Comparison of ENCODE assay signal across 19 cellular contexts in the genomic region with DNA sequence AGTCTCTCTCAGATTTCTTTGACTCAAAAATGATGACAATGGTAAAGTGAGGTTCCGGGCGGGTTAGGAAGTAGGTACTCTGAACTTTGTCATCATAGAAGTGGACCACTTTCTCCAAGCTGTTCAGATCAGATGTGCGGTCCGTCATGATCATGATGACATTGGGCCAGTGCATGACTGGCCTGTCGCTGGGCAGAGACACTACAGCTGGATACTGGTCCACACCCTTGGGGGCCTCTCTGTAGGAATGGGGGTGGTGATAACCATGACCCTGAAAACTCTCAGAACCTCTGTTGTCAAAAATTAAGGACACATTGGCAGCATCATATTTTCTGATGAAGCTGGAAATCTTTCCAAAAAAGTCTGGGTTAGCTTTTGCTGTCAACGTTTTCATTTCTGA. TPM values are rescaled to one million over a fixed set of nuclear protein-coding genes. Genes with fewer than 3 reads are reported as not detected.
DNase-seq lines count a peak whose midpoint lies in the region; ATAC-seq, FAIRE-seq and TF ChIP-seq lines count a peak whose summit lies in the region.
"Had no signal": no experiment of that assay in that cellular context is flagged by ENCODE, and none has a peak within 500 bp of the region (broad histone marks: within the 10 kb centered on the region; RNA-seq: fewer than 3 reads in every experiment).

No MANE protein-coding gene starts in this region.

- H3K9me3 Mint-ChIP-seq in natural killer cell treated with Interleukin-12 subunit alpha and Interleukin-12 subunit beta and Interleukin-15 and Interleukin-18, amount 100 ng/mL, for 72 hours, result no peaks in the 10 kb centered on the region
- H3K9me3 Mint-ChIP-seq in natural killer cell, result no peaks in the 10 kb centered on the region
- H3K9me3 Mint-ChIP-seq: CD4-positive, alpha-beta memory T cell; HFFc6 had no signal

- DNase-seq in natural killer cell treated with Interleukin-12 subunit alpha and Interleukin-12 subunit beta and Interleukin-15 and Interleukin-18, amount 100 ng/mL, for 72 hours (ENCODE audit: low spot score), result no peak
- DNase-seq in natural killer cell, result no peak
- no peak for DNase-seq in GM12878 (ENCODE audit: low read depth, low spot score)
- DNase-seq in GM13977 (ENCODE audit: low spot score), result no peak
- no peak for DNase-seq in activated CD4-positive, alpha-beta T cell treated with anti-CD3 and anti-CD28 coated beads, Interleukin-2, amount 50 U/mL, for 1 hour
- DNase-seq: BE2C; CD4-positive, alpha-beta memory T cell; DMS79; GOT3; HFFc6 had no signal

- 0 out of 2 replicates have a peak overlapping the region, but pooled peaks have one; percentile 1 for H3K9ac ChIP-seq in GM12878 (ENCODE audit: control insufficient read depth, insufficient read depth, low read length)
- H3K9ac ChIP-seq: KMS-11 had no signal

- BruUV-seq in GM12878 (replicated peaks; lab: Mats Ljungman, UMichigan), result TSS peak; percentile 29

- H3K27me3 ChIP-seq in GM12878 (replicated peaks in 1 of 2; ENCODE audit: control insufficient read depth in 2 of 2, insufficient read depth in 2 of 2, low read length in 1 of 2), result no peaks in the 10 kb centered on the region
- H3K27me3 ChIP-seq: BE2C had no signal

- peak overlapping the region; percentile 54 for H2AFZ ChIP-seq in GM12878 (ENCODE audit: control insufficient read depth, low read depth, low read length)

- H3K27me3 Mint-ChIP-seq in natural killer cell treated with Interleukin-12 subunit alpha and Interleukin-12 subunit beta and Interleukin-15 and Interleukin-18, amount 100 ng/mL, for 72 hours, result no peaks in the 10 kb centered on the region
- H3K27me3 Mint-ChIP-seq in natural killer cell (ENCODE audit: low read depth in 2 of 2), result no peaks in the 10 kb centered on the region
- H3K27me3 Mint-ChIP-seq: CD4-positive, alpha-beta memory T cell had no signal

- no peak for TF ChIP-seq EP300 in GM12878 (IDR thresholded peaks at IDR 0.05; ENCODE audit: borderline replicate concordance in 1 of 2, control insufficient read depth in 1 of 2, low read depth in 2 of 2, low read length in 2 of 2)

- H3K4me1 Mint-ChIP-seq in natural killer cell treated with Interleukin-12 subunit alpha and Interleukin-12 subunit beta and Interleukin-15 and Interleukin-18, amount 100 ng/mL, for 72 hours (ENCODE audit: low read depth in 2 of 2), result peaks cover 3 to 15% of the 10 kb centered on the region in 2 donors
- no peaks in the 10 kb centered on the region for H3K4me1 Mint-ChIP-seq in natural killer cell

- FAIRE-seq in GM12878 (lab: Jason Lieb, UNC), result no peak
- FAIRE-seq: A549, GM12891, HepG2, HTR-8/SVneo had no signal

- SMC1A ChIA-PET in GM12878 (lab: Charles Lee; ENCODE audit: uncharacterized antibody, unreplicated experiment), result no interaction called here

- peak overlapping the region; percentile 46; the same call in 1 of the 2 replicates for H3K27ac ChIP-seq in GM12878 (ENCODE audit: control insufficient read depth, insufficient read depth)
- H3K27ac ChIP-seq: A549, C4-2B, KMS-11 had no signal

- TF ChIP-seq CTCF in natural killer cell (IDR thresholded peaks at IDR 0.05) (no peak), GM12878 (IDR thresholded peaks at IDR 0.05 in 2 of 3, conservative IDR thresholded peaks at IDR 0.05 in 1 of 3; ENCODE audit: control insufficient read depth in 2 of 3, extremely low read depth in 1 of 3, insufficient read depth in 1 of 3, low read depth in 3 of 3, low read length in 3 of 3) (no peak), GM13977 (IDR thresholded peaks at IDR 0.05; ENCODE audit: extremely low read depth, insufficient read depth, missing control alignments) (no peak)

- peak overlapping the region; percentile 26 for H3K4me2 ChIP-seq in GM12878 (ENCODE audit: control insufficient read depth, insufficient read depth)
- H3K4me2 ChIP-seq: A549 had no signal

- intact Hi-C loops in natural killer cell (cut with micrococcal nuclease) (no loop called here), GM12878 (cut with micrococcal nuclease; ENCODE audit: unreplicated experiment) (loop anchor here (2.0 kb wide), 1 partner anchor 29 kb away; a partner anchor contains a TSS)

- CTCF ChIA-PET in GM12878 (lab: Yijun Ruan, JAX), result interaction anchor here (1.1 kb wide), 1 partner anchor 25 kb away, joined by 5 read pairs; no protein-coding TSS in a partner anchor

- H3K4me3 ChIP-seq in GM12878, result no peak overlapping the region
- H3K4me3 ChIP-seq: A549, HAP-1 had no signal

- TF ChIP-seq RAD21 in GM12878 (IDR thresholded peaks at IDR 0.05; ENCODE audit: insufficient read depth, low read depth, low read length), result no peak

- POLR2A ChIA-PET in GM12878 (lab: Charles Lee), result no interaction called here

- peak overlapping the region; percentile 13 to 31 for H3K27ac Mint-ChIP-seq in natural killer cell treated with Interleukin-12 subunit alpha and Interleukin-12 subunit beta and Interleukin-15 and Interleukin-18, amount 100 ng/mL, for 72 hours
- H3K27ac Mint-ChIP-seq in natural killer cell, result no peak overlapping the region
- H3K27ac Mint-ChIP-seq: CD4-positive, alpha-beta memory T cell; HFFc6 had no signal

- no peak overlapping the region for H3K4me3 Mint-ChIP-seq in natural killer cell treated with Interleukin-12 subunit alpha and Interleukin-12 subunit beta and Interleukin-15 and Interleukin-18, amount 100 ng/mL, for 72 hours
- H3K4me3 Mint-ChIP-seq in natural killer cell, result no peak overlapping the region
- H3K4me3 Mint-ChIP-seq: CD4-positive, alpha-beta memory T cell; HFFc6 had no signal

- H3K36me3 Mint-ChIP-seq in natural killer cell treated with Interleukin-12 subunit alpha and Interleukin-12 subunit beta and Interleukin-15 and Interleukin-18, amount 100 ng/mL, for 72 hours, result peaks cover 8% of the 10 kb centered on the region
- peaks cover 8% of the 10 kb centered on the region for H3K36me3 Mint-ChIP-seq in natural killer cell

- peaks cover 0 to 9% of the 10 kb centered on the region in 2 experiments; a peak in 2 of 4 replicates for H3K36me3 ChIP-seq in GM12878 (ENCODE audit: control insufficient read depth in 2 of 2, insufficient read depth in 2 of 2, low read length in 1 of 2)
- H3K36me3 ChIP-seq: HAP-1 had no signal

- H4K20me1 ChIP-seq in GM12878 (ENCODE audit: control insufficient read depth, insufficient read depth), result no peaks in the 10 kb centered on the region

- ATAC-seq in natural killer cell treated with Interleukin-12 subunit alpha and Interleukin-12 subunit beta and Interleukin-15 and Interleukin-18, amount 100 ng/mL, for 72 hours, result no peak
- ATAC-seq in natural killer cell (no peak), HG02798 (IDR thresholded peaks at IDR 0.05; ENCODE audit: poor library complexity, unreplicated experiment) (peak; percentile 31), GM12878 (no peak), GM18907 (IDR thresholded peaks at IDR 0.05; ENCODE audit: unreplicated experiment) (no peak)
- ATAC-seq: A549, HepG2 had no signal

- H3K9me3 ChIP-seq in GM12878 (replicated peaks; ENCODE audit: control insufficient read depth, insufficient read depth, low read length), result no peaks in the 10 kb centered on the region
- H3K9me3 ChIP-seq: A549, BE2C, HAP-1 had no signal

- in situ Hi-C loops in GM12878 (cut with MboI) (no loop called here), GM13977 (cut with MboI; ENCODE audit: low pct_unique_long_range_greater_than_20kb, low sequenced_read_pairs, unreplicated experiment) (no loop called here)

- RAD21 ChIA-PET in GM12878 (lab: Charles Lee; ENCODE audit: unreplicated experiment), result no interaction called here

- no peak for TF ChIP-seq POLR2A in GM12878 (IDR thresholded peaks at IDR 0.05; ENCODE audit: low read depth, low read length)

- no peaks in the 10 kb centered on the region for H3K79me2 ChIP-seq in GM12878 (ENCODE audit: control insufficient read depth, insufficient read depth, low read length)

- H3K4me1 ChIP-seq in GM12878 (ENCODE audit: control insufficient read depth, insufficient read depth, low read length), result peaks cover 10% of the 10 kb centered on the region; the same call in 1 of the 2 replicates
- H3K4me1 ChIP-seq: A549, BE2C, HAP-1 had no signal

- 96% methylated on average over 6 of the region's 6 CpGs for WGBS in GM12878 (ENCODE audit: insufficient coverage, insufficient replicate concordance, low lambda C conversion rate, missing lambda C conversion rate)

TF ChIP-seq in GM12878, 131 proteins besides CTCF, POLR2A, EP300 and RAD21 (continues in another document):
- TF ChIP-seq, protein P1, sequence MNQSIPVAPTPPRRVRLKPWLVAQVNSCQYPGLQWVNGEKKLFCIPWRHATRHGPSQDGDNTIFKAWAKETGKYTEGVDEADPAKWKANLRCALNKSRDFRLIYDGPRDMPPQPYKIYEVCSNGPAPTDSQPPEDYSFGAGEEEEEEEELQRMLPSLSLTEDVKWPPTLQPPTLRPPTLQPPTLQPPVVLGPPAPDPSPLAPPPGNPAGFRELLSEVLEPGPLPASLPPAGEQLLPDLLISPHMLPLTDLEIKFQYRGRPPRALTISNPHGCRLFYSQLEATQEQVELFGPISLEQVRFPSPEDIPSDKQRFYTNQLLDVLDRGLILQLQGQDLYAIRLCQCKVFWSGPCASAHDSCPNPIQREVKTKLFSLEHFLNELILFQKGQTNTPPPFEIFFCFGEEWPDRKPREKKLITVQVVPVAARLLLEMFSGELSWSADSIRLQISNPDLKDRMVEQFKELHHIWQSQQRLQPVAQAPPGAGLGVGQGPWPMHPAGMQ (IDR thresholded peaks at IDR 0.05; ENCODE audit: borderline replicate concordance), result no peak
- TF ChIP-seq ZNF217 (IDR thresholded peaks at IDR 0.05) (no peak), SREBF2 (IDR thresholded peaks at IDR 0.05; ENCODE audit: low read length) (no peak)

RNA-seq across cellular contexts. Expression of a gene that starts 28.2 kb away (rescaled TPM):
- 10 to 100 TPM in 1 of 2 donors, 1 to 10 TPM in 1; 9.2 to 15.0 TPM for total RNA-seq in natural killer cell treated with Interleukin-12 subunit alpha and Interleukin-12 subunit beta and Interleukin-15 and Interleukin-18, amount 100 ng/mL, for 72 hours
- 10 to 100 TPM; 14.7 to 19.5 (median 15.6) TPM for total RNA-seq in natural killer cell
- total RNA-seq in GM12878 (2013; cell fraction: nucleolus; rRNA removed), result 56.7 and 58.4 TPM in 2 replicates
- 11.0 and 12.2 TPM in 2 replicates for total RNA-seq in GM12878 (2014; rRNA removed)
- 8.4 and 8.8 TPM in 2 replicates for total RNA-seq in GM12878 (2014; rRNA removed; fragmentation: Illumina TruSeq; extraction: Trizol)
- 10.2 and 10.4 TPM in 2 replicates for total RNA-seq in GM12878 (2021)
- polyA plus RNA-seq in GM12878 (2011; ENCODE audit: low read depth), result 2.5 TPM
- 13.1 and 14.2 TPM in 2 replicates for polyA plus RNA-seq in GM12878 (2011; rRNA removed)
- 11.5 and 13.1 TPM in 2 replicates for polyA plus RNA-seq in GM12878 (2011; cell fraction: cytosol; rRNA removed)
- polyA plus RNA-seq in GM12878 (2011; cell fraction: nucleus; rRNA removed), result 11.8 and 11.9 TPM in 2 replicates
- polyA plus RNA-seq in GM12878 (2012), result 4.5 and 6.0 TPM in 2 replicates
- 9.7 and 13.4 TPM in 2 replicates for polyA plus RNA-seq in GM12878 (2014; fragmentation: Illumina TruSeq; extraction: Trizol)
- polyA plus RNA-seq in GM12878 (2014; fragmentation: Nextera tagmentation; extraction: Ambion mirVana), result 1 to 10 TPM; 3.9 to 4.4 TPM
- polyA plus RNA-seq in GM12878 (2014; rRNA removed), result 7.9 and 12.2 TPM in 2 replicates
- polyA plus RNA-seq in GM12878 (2016; fragmentation: Nextera tagmentation; extraction: Ambion mirVana), result 1 to 10 TPM; 9.2 TPM
- 18.4 and 21.7 TPM in 2 replicates for polyA minus RNA-seq in GM12878 (2011; rRNA and poly(A)+ RNA removed)
- 6.3 and 6.5 TPM in 2 replicates for polyA minus RNA-seq in GM12878 (2011; cell fraction: cytosol; rRNA and poly(A)+ RNA removed)
- 25.4 and 44.9 TPM in 2 replicates for polyA minus RNA-seq in GM12878 (2011; cell fraction: nucleus; rRNA and poly(A)+ RNA removed)

Comparison
In these comparisons a context has a peak if more than half of its experiments do, and no peak if none do; other contexts are left out.
1. H3K27ac Mint-ChIP-seq: peak in natural killer cell treated with Interleukin-12 subunit alpha and Interleukin-12 subunit beta and Interleukin-15 and Interleukin-18, amount 100 ng/mL, for 72 hours (2 of 2); none in natural killer cell (0 of 2).